15 cellular contexts compared by ENCODE assay signal in genomic region chr5:178019379-178020030, GRCh38. TPM values are rescaled to one million over a fixed set of nuclear protein-coding genes. Genes with fewer than 3 reads are reported as not detected.
"Had no signal": no experiment of that assay in that cellular context is flagged by ENCODE, and none has a peak within 500 bp of the region (broad histone marks: within the 10 kb centered on the region; RNA-seq: fewer than 3 reads in every experiment).

No MANE protein-coding gene starts in this region.

RNA-seq across cellular contexts. Expression of gene PROP1, which starts 23.5 kb away (rescaled TPM):
- total RNA-seq: activated B cell treated with CpG ODN at 0.5 μM for 24 hours; activated CD4-positive, alpha-beta memory T cell treated with anti-CD3 and anti-CD28 coated beads for 36 hours; activated CD4-positive, alpha-beta memory T cell treated with anti-CD3 and anti-CD28 coated beads, Interleukin-2, amount 10 ng/mL, durations not matched to agents 7 days and 5 days; activated CD4-positive, alpha-beta T cell treated with anti-CD3 and anti-CD28 coated beads for 36 hours; activated CD4-positive, alpha-beta T cell treated with anti-CD3 and anti-CD28 coated beads, Interleukin-2, amount 10 ng/mL, durations not matched to agents 24 days and 14 days; activated CD4-positive, alpha-beta T cell treated with anti-CD3 and anti-CD28 coated beads, Interleukin-2, amount 10 ng/mL, durations not matched to agents 7 days and 5 days; activated CD8-positive, alpha-beta memory T cell treated with anti-CD3 and anti-CD28 coated beads for 36 hours; activated CD8-positive, alpha-beta memory T cell treated with anti-CD3 and anti-CD28 coated beads, Interleukin-2, amount 10 ng/mL, durations not matched to agents 7 days and 5 days; activated CD8-positive, alpha-beta T cell treated with anti-CD3 and anti-CD28 coated beads for 36 hours; activated CD8-positive, alpha-beta T cell treated with anti-CD3 and anti-CD28 coated beads, Interleukin-2, amount 10 ng/mL, durations not matched to agents 7 days and 5 days; T-cell; T-helper 1 cell treated with Interleukin-12 subunit alpha and Interleukin-12 subunit beta and Interleukin-4 antibody, amounts not matched to agents 30 ng/mL and 1 ng/mL, for 36 hours; T-helper 17 cell; T-helper 2 cell treated with Interferon-gamma antibody and Interleukin-4, amounts not matched to agents 100 ng/mL and 5 ng/mL, for 36 hours; WTC11 had no signal
